25 cellular contexts compared by ENCODE assay signal in the genomic region with DNA sequence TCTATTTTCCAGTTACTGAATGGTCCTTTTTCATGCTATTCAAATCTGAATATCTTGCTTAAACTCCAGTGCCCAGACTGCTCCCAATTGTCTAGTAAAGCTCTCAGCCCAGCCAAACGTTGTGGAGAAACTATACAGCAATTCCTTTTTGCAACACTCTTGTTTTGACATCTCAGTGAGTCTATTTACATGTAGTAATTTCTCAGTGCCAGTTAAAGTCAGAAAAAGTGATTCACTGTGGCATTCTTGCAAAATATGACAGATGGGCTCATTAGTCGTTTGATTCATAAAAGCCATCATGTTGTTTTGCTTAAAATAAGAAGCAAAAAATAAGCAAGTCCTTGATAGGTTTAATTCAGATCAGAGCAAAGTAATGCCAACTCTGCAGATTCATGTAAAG. TPM values are rescaled to one million over a fixed set of nuclear protein-coding genes. Genes with fewer than 3 reads are reported as not detected.
"Had no signal": no experiment of that assay in that cellular context is flagged by ENCODE, and none has a peak within 500 bp of the region (broad histone marks: within the 10 kb centered on the region; RNA-seq: fewer than 3 reads in every experiment).

No MANE protein-coding gene starts in this region.

- H3K4me3 ChIP-seq: coronary artery, esophagus squamous epithelium, heart left ventricle, ovary, upper lobe of left lung had no signal

- ATAC-seq: activated T-cell treated with anti-CD3 and anti-CD28 coated beads, Interleukin-2, amount 50 U/mL, for 72 hours; heart left ventricle; left ventricle myocardium superior; natural killer cell; right cardiac atrium; stimulated activated naive CD8-positive, alpha-beta T cell treated with anti-CD3 and anti-CD28 coated beads, Interleukin-15, Interleukin-2, amounts not matched to agents 100 U/mL and 50 U/mL, for 24 hours had no signal

- H3K9me3 ChIP-seq: esophagus squamous epithelium, heart left ventricle, neutrophil, ovary, upper lobe of left lung had no signal

- H3K27ac ChIP-seq: coronary artery, esophagus squamous epithelium, heart left ventricle, neutrophil, ovary, upper lobe of left lung had no signal

- H3K36me3 ChIP-seq: esophagus squamous epithelium, heart left ventricle, neutrophil, ovary, upper lobe of left lung had no signal

- DNase-seq: activated CD4-positive, alpha-beta memory T cell treated with anti-CD3 and anti-CD28 coated beads, Interleukin-2, amount 10 ng/mL, durations not matched to agents 7 days and 5 days; activated CD4-positive, alpha-beta T cell treated with anti-CD3 and anti-CD28 coated beads for 48 hours; activated effector memory CD4-positive, alpha-beta T cell treated with Interleukin-2 at 50 U/mL for 16 hours; activated naive CD4-positive, alpha-beta T cell treated with anti-CD3 and anti-CD28 coated beads for 36 hours; activated naive CD8-positive, alpha-beta T cell treated with anti-CD3 and anti-CD28 coated beads, Interleukin-2, amount 10 ng/mL, durations not matched to agents 7 days and 5 days; activated T-cell treated with anti-CD3 and anti-CD28 coated beads, Interleukin-2, amount 50 U/mL, for 72 hours; amniotic stem cell; cerebellar nuclear complex; esophagus squamous epithelium; heart left ventricle; left ventricle myocardium superior; mammary epithelial cell; midbrain; natural killer cell; ovary; right cardiac atrium; stimulated activated CD4-positive, alpha-beta T cell treated with anti-CD3 and anti-CD28 coated beads, Interleukin-12 subunit alpha, Interleukin-12 subunit beta, amount 100 ng/mL, for 4 hours; stimulated activated CD4-positive, alpha-beta T cell treated with anti-CD3 and anti-CD28 coated beads, Interleukin-4, amount 100 ng/mL, for 4 hours; stimulated activated naive CD8-positive, alpha-beta T cell treated with anti-CD3 and anti-CD28 coated beads, Interleukin-15, Interleukin-2, amounts not matched to agents 100 U/mL and 50 U/mL, for 24 hours had no signal

RNA-seq across cellular contexts. Expression of gene TMPRSS15, which starts 20.7 kb away (rescaled TPM):
- total RNA-seq: activated CD4-positive, alpha-beta memory T cell treated with anti-CD3 and anti-CD28 coated beads, Interleukin-2, amount 10 ng/mL, durations not matched to agents 7 days and 5 days; activated naive CD4-positive, alpha-beta T cell treated with anti-CD3 and anti-CD28 coated beads for 36 hours; activated naive CD8-positive, alpha-beta T cell treated with anti-CD3 and anti-CD28 coated beads, Interleukin-2, amount 10 ng/mL, durations not matched to agents 7 days and 5 days; activated T-cell treated with anti-CD3 and anti-CD28 coated beads, Interleukin-2, amount 50 U/mL, for 72 hours; esophagus squamous epithelium; fibroblast of villous mesenchyme; heart left ventricle; left ventricle myocardium superior; mammary epithelial cell; natural killer cell; ovary; pulmonary artery endothelial cell; right cardiac atrium; subcutaneous adipose tissue; upper lobe of left lung had no signal
